ENCODE assay signal across 21 cellular contexts in genomic region chr21:19245188-19245580, GRCh38.
"Had no signal": no experiment of that assay in that cellular context is flagged by ENCODE, and none has a peak within 500 bp of the region (broad histone marks: within the 10 kb centered on the region; RNA-seq: fewer than 3 reads in every experiment).

No MANE protein-coding gene starts in this region.

- ATAC-seq: HepG2, Panc1, PC-3 had no signal

- H3K27ac ChIP-seq: KMS-11 had no signal

- H3K9ac ChIP-seq: KMS-11, SK-N-SH had no signal

- H3K4me2 ChIP-seq: KMS-11, SK-N-SH had no signal

- DNase-seq: IMR-90, Kasumi-1, MM.1S, NCI-H1092 treated with DMSO at 0.1 percent for 48 hours, NCI-H1436, NCI-H187, NCI-H2029, NCI-H2081 treated with DMSO at 0.1 percent for 48 hours, NCI-H2171, NCI-H226, NCI-H446, NCI-H510A, NCI-H524 treated with DMSO at 0.1 percent for 48 hours, NCI-H69, NCI-H774, PC-3, SHP77, SK-N-SH had no signal

- H3K9me3 ChIP-seq: SK-N-SH had no signal
